ENCODE assay signal across 24 cellular contexts in genomic region chr3:89335693-89336092, GRCh38.
"Had no signal": no experiment of that assay in that cellular context is flagged by ENCODE, and none has a peak within 500 bp of the region (broad histone marks: within the 10 kb centered on the region; RNA-seq: fewer than 3 reads in every experiment).

No MANE protein-coding gene starts in this region.

- H3K4me3 ChIP-seq: stomach, suprapubic skin, testis, thoracic aorta, thyroid gland, tibial artery, tibial nerve, transverse colon, upper lobe of left lung, upper lobe of right lung, uterus, vagina had no signal

- DNase-seq: stimulated activated CD4-positive, alpha-beta T cell treated with anti-CD3 and anti-CD28 coated beads, Interleukin-2, amount 100 ng/mL, for 48 hours; stimulated activated CD4-positive, alpha-beta T cell treated with anti-CD3 and anti-CD28 coated beads, Interleukin-4, amount 100 ng/mL, for 1 hour; stimulated activated CD4-positive, alpha-beta T cell treated with anti-CD3 and anti-CD28 coated beads, Interleukin-4, amount 100 ng/mL, for 24 hours; stimulated activated CD4-positive, alpha-beta T cell treated with anti-CD3 and anti-CD28 coated beads, Interleukin-4, amount 100 ng/mL, for 4 hours; stimulated activated CD8-positive, alpha-beta memory T cell treated with anti-CD3 and anti-CD28 coated beads, Interleukin-4, amount 100 ng/mL, for 48 hours; stimulated activated naive B cell treated with anti-CD40 and anti-IgM and Interleukin-4, amounts not matched to agents 10 μg/mL and 1 μg/mL and 100 μg/mL, for 72 hours; stimulated activated naive CD4-positive, alpha-beta T cell; stimulated activated naive CD4-positive, alpha-beta T cell treated with Interleukin-2 at 50 U/mL for 16 hours; stimulated activated naive CD8-positive, alpha-beta T cell treated with anti-CD3 and anti-CD28 coated beads, Interleukin-15, amount 100 ng/mL, for 72 hours; stimulated activated naive CD8-positive, alpha-beta T cell treated with anti-CD3 and anti-CD28 coated beads, Interleukin-15, Interleukin-2, amounts not matched to agents 100 U/mL and 50 U/mL, for 24 hours; stomach; substantia nigra; testis; thyroid gland; tibial artery; transverse colon; trophoblast cell; upper lobe of left lung; upper lobe of right lung; uterus had no signal

- H3K9me3 ChIP-seq: stomach, suprapubic skin, testis, thoracic aorta, thyroid gland, tibial artery, tibial nerve, transverse colon, upper lobe of left lung, upper lobe of right lung, uterus, vagina had no signal

- H3K36me3 ChIP-seq: stomach, suprapubic skin, thoracic aorta, thyroid gland, tibial artery, tibial nerve, transverse colon, upper lobe of left lung, upper lobe of right lung, uterus, vagina had no signal

- H3K27ac ChIP-seq: stomach, suprapubic skin, testis, thoracic aorta, thyroid gland, tibial artery, tibial nerve, transverse colon, upper lobe of left lung, upper lobe of right lung, uterus, vagina had no signal

- H3K27me3 ChIP-seq: stomach, suprapubic skin, testis, thyroid gland, tibial artery, tibial nerve, transverse colon, upper lobe of left lung, upper lobe of right lung, uterus, vagina had no signal
